Comparison of ENCODE assay signal across 16 cellular contexts in genomic region chr12:38931461-38931860, GRCh38. TPM values are rescaled to one million over a fixed set of nuclear protein-coding genes. Genes with fewer than 3 reads are reported as not detected.
DNase-seq lines count a peak whose midpoint lies in the region; ATAC-seq and TF ChIP-seq lines count a peak whose summit lies in the region.
"Had no signal": no experiment of that assay in that cellular context is flagged by ENCODE, and none has a peak within 500 bp of the region (broad histone marks: within the 10 kb centered on the region; RNA-seq: fewer than 3 reads in every experiment).

No MANE protein-coding gene starts in this region.

- ATAC-seq in HG02798 (IDR thresholded peaks at IDR 0.05; ENCODE audit: poor library complexity, unreplicated experiment): peak; percentile 30
- ATAC-seq: CD8-positive, alpha-beta T cell; GM23338 had no signal

- no peaks in the 10 kb centered on the region for H3K4me1 ChIP-seq in hepatocyte (ENCODE audit: insufficient read depth)

- H3K4me3 ChIP-seq in hepatocyte: no peak overlapping the region
- H3K4me3 ChIP-seq: GM23338, K562 had no signal

- H3K79me2 ChIP-seq in hepatocyte: no peaks in the 10 kb centered on the region

- H3K4me2 ChIP-seq in hepatocyte: peak overlapping the region; percentile 66
- H3K4me2 ChIP-seq: GM23338 had no signal

- no peaks in the 10 kb centered on the region for H3K9me3 ChIP-seq in hepatocyte (ENCODE audit: low read depth)

- peak; percentile 6 for DNase-seq in stimulated activated CD4-positive, alpha-beta T cell treated with anti-CD3 and anti-CD28 coated beads, Interleukin-1b, Interleukin-23, amount 100 ng/mL, for 48 hours
- DNase-seq in stimulated activated CD4-positive, alpha-beta T cell treated with anti-CD3 and anti-CD28 coated beads, Interleukin-4, amount 100 ng/mL, for 1 hour: no peak
- DNase-seq in hepatocyte (ENCODE audit: low spot score): no peak
- no peak for DNase-seq in SKM-1 (lab: John Stamatoyannopoulos, UW; ENCODE audit: unreplicated experiment)
- DNase-seq in SK-N-DZ (ENCODE audit: low spot score): no peak
- no peak for DNase-seq in NCI-H345 (lab: John Stamatoyannopoulos, UW)
- DNase-seq: CD8-positive, alpha-beta T cell; COR-L47; DMS 273 treated with DMSO at 0.1 percent for 48 hours; DMS79 treated with DMSO at 0.1 percent for 48 hours; EL; H9 had no signal

- peak overlapping the region; percentile 79 for H3K27ac ChIP-seq in hepatocyte
- H3K27ac ChIP-seq: HL-60 had no signal

- TF ChIP-seq CTCF in hepatocyte (IDR thresholded peaks at IDR 0.05; ENCODE audit: poor library complexity): no peak

- peak overlapping the region; percentile 36 for H2AFZ ChIP-seq in hepatocyte
- H2AFZ ChIP-seq: GM23338 had no signal

- H4K20me1 ChIP-seq in hepatocyte (ENCODE audit: insufficient read depth, poor library complexity, severe bottlenecking): no peaks in the 10 kb centered on the region

- 69% methylated on average over 8 of the region's 8 CpGs for WGBS in hepatocyte (ENCODE audit: low lambda C conversion rate, missing lambda C conversion rate)

- no peaks in the 10 kb centered on the region for H3K36me3 ChIP-seq in hepatocyte (replicated peaks; ENCODE audit: insufficient read depth, low read depth)

- no peaks in the 10 kb centered on the region for H3K27me3 ChIP-seq in hepatocyte

- no peaks in the 10 kb centered on the region for H3K9me2 ChIP-seq in hepatocyte (replicated peaks; ENCODE audit: insufficient read depth)

RNA-seq across cellular contexts. Expression of gene CPNE8, which starts 26.1 kb away (rescaled TPM):
- total RNA-seq in hepatocyte: 11.4 and 14.5 TPM in 2 replicates
- polyA plus RNA-seq in hepatocyte: 5.9 TPM in 2 replicates
- 31.8 and 36.0 TPM in 2 replicates for polyA plus RNA-seq in SK-N-DZ (2014; cell fraction: cytosol; rRNA removed)
- polyA plus RNA-seq in SK-N-DZ (2014; cell fraction: nucleus; rRNA removed): 37.8 and 40.3 TPM in 2 replicates
